8 cellular contexts compared by ENCODE assay signal in the genomic region with DNA sequence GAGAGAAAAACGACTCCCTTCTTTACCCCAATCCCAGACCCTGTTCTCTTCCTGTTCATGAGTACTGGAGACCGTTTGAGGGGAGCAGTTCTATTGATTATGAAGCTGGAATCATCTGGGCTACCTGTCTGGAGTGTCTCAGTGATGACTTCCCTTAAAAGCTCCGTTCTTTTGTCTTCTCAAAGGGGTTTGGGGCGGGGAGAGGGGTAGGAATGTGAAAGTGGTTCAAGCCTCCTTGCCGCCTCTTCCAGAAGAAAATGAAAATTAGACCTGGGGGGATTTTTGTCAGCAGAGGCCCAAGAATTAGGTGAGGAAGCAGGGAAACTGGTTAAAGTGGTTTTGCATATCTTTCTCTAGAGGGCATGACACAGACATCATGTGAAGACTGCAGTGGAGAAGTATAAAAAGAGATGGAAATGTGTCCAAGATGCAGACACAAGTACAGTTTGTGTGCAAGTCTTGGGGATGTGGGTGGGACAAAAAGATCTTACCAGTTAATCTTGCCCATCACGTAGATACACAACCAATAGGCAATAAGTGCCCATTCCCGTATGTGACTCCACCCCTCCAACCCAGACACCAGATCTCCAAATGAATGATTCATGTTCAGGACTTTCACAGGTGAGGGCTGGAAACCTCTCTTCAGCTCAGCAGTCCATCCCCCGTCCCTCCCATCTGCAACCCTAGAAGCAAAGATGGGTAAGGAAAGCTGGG. TPM values are rescaled to one million over a fixed set of nuclear protein-coding genes. Genes with fewer than 3 reads are reported as not detected.
DNase-seq lines count a peak whose midpoint lies in the region; ATAC-seq, FAIRE-seq and TF ChIP-seq lines count a peak whose summit lies in the region.

No MANE protein-coding gene starts in this region.

- H3K4me1 ChIP-seq in lower lobe of right lung: peaks cover 48% of the 10 kb centered on the region
- peaks cover 0 to 10% of the 10 kb centered on the region in 2 donors for H3K4me1 ChIP-seq in uterus

- no peaks in the 10 kb centered on the region for H3K9me3 ChIP-seq in lower lobe of right lung
- no peaks in the 10 kb centered on the region for H3K9me3 ChIP-seq in uterus

- ATAC-seq in lower lobe of right lung: peak; percentile 21 to 58
- ATAC-seq in GM21529 (IDR thresholded peaks at IDR 0.05; ENCODE audit: unreplicated experiment): no peak
- ATAC-seq in HG03354 (IDR thresholded peaks at IDR 0.05; ENCODE audit: poor library complexity, severe bottlenecking, unreplicated experiment): no peak

- H3K36me3 ChIP-seq in bronchial epithelial cell (ENCODE audit: control insufficient read depth, insufficient read depth, low read length) (no peaks in the 10 kb centered on the region), lower lobe of right lung (no peaks in the 10 kb centered on the region), uterus (no peaks in the 10 kb centered on the region)

- DNase-seq in NCI-H2196 (lab: John Stamatoyannopoulos, UW; ENCODE audit: unreplicated experiment) (peak; percentile 46), NCI-H2196 treated with DMSO at 0.1 percent for 48 hours (lab: John Stamatoyannopoulos, UW; ENCODE audit: unreplicated experiment) (no peak), NCI-H446 treated with DMSO at 0.1 percent for 48 hours (lab: John Stamatoyannopoulos, UW) (peak; percentile 43), bronchial epithelial cell (ENCODE audit: low read depth) (peak; percentile 96), lower lobe of right lung (no peak), uterus (no peak)

- TF ChIP-seq CTCF in bronchial epithelial cell (IDR thresholded peaks at IDR 0.05; ENCODE audit: insufficient read depth, low read length, severe bottlenecking) (peak; percentile 19), lower lobe of right lung (IDR thresholded peaks at IDR 0.05) (no peak), uterus (IDR thresholded peaks at IDR 0.05) (peak in 2 of 4 experiments; percentile 10 to 14)

- H3K4me3 ChIP-seq in bronchial epithelial cell (ENCODE audit: low read depth, low read length): peak overlapping the region; percentile 55
- peak overlapping the region; percentile 56 for H3K4me3 ChIP-seq in lower lobe of right lung
- H3K4me3 ChIP-seq in uterus: peak overlapping the region; percentile 66 to 73

- TF ChIP-seq POLR2A in uterus (IDR thresholded peaks at IDR 0.05): no peak

- intact Hi-C loops in lower lobe of right lung (cut with DNase I): no loop called here
- intact Hi-C loops in uterus (cut with DNase I; ENCODE audit: low total_unique reads): no loop called here

- FAIRE-seq in bronchial epithelial cell (lab: Jason Lieb, UNC): no peak

- H3K27ac ChIP-seq in lower lobe of right lung (peak overlapping the region; percentile 62), uterus (peak overlapping the region; percentile 88 to 90)

- H3K27me3 ChIP-seq in bronchial epithelial cell (ENCODE audit: control insufficient read depth, insufficient read depth, low read length) (no peaks in the 10 kb centered on the region), lower lobe of right lung (ENCODE audit: low read depth) (no peaks in the 10 kb centered on the region), uterus (no peaks in the 10 kb centered on the region)

RNA-seq across cellular contexts. Expression of a gene that starts 0.5 kb away (rescaled TPM):
- total RNA-seq in bronchial epithelial cell (1.1 and 2.0 TPM in 2 replicates), lower lobe of right lung (20.4 TPM), uterus (10 to 100 TPM in 3 of 4 donors, 1 to 10 TPM in 1; 6.4 to 48.2 (median 32.1) TPM)

RNA-seq across cellular contexts. Expression of a gene that starts 9.5 kb away (rescaled TPM):
- total RNA-seq in bronchial epithelial cell: 7.4 and 10.4 TPM in 2 replicates
- total RNA-seq in lower lobe of right lung: 45.5 TPM
- 10 to 100 TPM; 10.9 to 64.6 (median 15.6) TPM for total RNA-seq in uterus

RNA-seq across cellular contexts. Expression of a gene that starts 19.5 kb away (rescaled TPM):
- 0.26 and 1.1 TPM in 2 replicates for total RNA-seq in bronchial epithelial cell
- 0.86 TPM for total RNA-seq in lower lobe of right lung
- 10 to 100 TPM in 2 of 4 donors, 1 to 10 TPM in 2; 1.5 to 22.6 (median 12.0) TPM for total RNA-seq in uterus

RNA-seq across cellular contexts. Expression of a gene that starts 37.8 kb away (rescaled TPM):
- total RNA-seq in bronchial epithelial cell (17.6 and 22.9 TPM in 2 replicates), lower lobe of right lung (11.5 TPM), uterus (10 to 100 TPM in 3 of 4 donors, 1 to 10 TPM in 1; 2.1 to 51.2 (median 15.3) TPM)

Comparison
In these comparisons a context has a peak if more than half of its experiments do, and no peak if none do; other contexts are left out.
1. DNase-seq: peak in NCI-H2196 (single experiment), NCI-H446 treated with DMSO at 0.1 percent for 48 hours (single experiment) and bronchial epithelial cell (single experiment); none in NCI-H2196 treated with DMSO at 0.1 percent for 48 hours (single experiment), lower lobe of right lung (single experiment) and uterus (0 of 2).
2. ATAC-seq: peak in lower lobe of right lung (2 of 2); none in GM21529 (single experiment) and HG03354 (single experiment).
3. Peak in every context shown above with its lines, with median percentiles within 50 percentile points of each other: H3K4me3 ChIP-seq.